In the genomic region with DNA sequence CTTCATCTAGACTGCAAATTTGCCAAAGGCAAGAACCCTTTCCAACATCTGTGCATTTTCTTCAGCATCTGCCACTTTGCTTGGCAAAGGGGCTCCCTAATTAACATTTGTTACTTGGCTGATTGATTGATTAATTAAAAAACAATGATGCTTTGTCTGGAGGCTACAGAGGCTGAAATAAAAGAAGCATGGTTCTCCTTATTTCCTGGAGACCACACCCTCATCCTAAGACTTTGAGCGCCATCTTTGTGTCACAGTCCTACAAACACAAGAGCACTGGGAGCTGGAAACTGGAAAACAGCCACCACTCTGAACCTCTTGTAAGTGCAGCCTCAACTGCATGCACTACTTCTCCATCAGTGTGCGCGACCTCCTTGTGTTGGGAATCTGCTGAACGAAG, we compare ENCODE assay signal across 19 cellular contexts.
A peak's percentile ranks its signal among the peaks of the same experiment; 100 is the strongest.
DNase-seq lines count a peak whose midpoint lies in the region; FAIRE-seq and TF ChIP-seq lines count a peak whose summit lies in the region.
"Had no signal": no experiment of that assay in that cellular context is flagged by ENCODE, and none has a peak within 500 bp of the region (broad histone marks: within the 10 kb centered on the region; RNA-seq: fewer than 3 reads in every experiment).

No MANE protein-coding gene starts in this region.

- H2BK120ac ChIP-seq in H1 (replicated peaks; ENCODE audit: low read depth, low read length) = no peak overlapping the region

- H3K79me1 ChIP-seq in H1 (ENCODE audit: low read depth, low read length) = no peaks in the 10 kb centered on the region

- no peak overlapping the region for H3K18ac ChIP-seq in H1 (ENCODE audit: extremely low read depth, low read length)

- 95% methylated on average over 4 of the region's 4 CpGs; no CpG with 5 or more reads in 1 of the 2 experiments for WGBS in H1 (ENCODE audit: extremely low coverage in 1 of 2, insufficient coverage in 1 of 2, insufficient read length in 1 of 2, insufficient replicate concordance in 2 of 2, low coverage in 1 of 2, low lambda C conversion rate in 2 of 2, missing lambda C conversion rate in 1 of 2), 2 experiments
- WGBS in spleen, 5 donors = 91 to 96% (median 93%) methylated on average over 4 of the region's 4 CpGs

- TF ChIP-seq RAD21 in H1 (IDR thresholded peaks at IDR 0.05 in 1 of 2, conservative IDR thresholded peaks at IDR 0.05 in 1 of 2; ENCODE audit: low read depth in 2 of 2, low read length in 2 of 2) = peak; percentile 20 to 32; a peak in 3 of 4 replicates

- CTCF ChIA-PET in H1 (lab: Charles Lee; ENCODE audit: partially characterized antibody) = interaction anchor here (0.8 to 3.8 kb wide), 7 partner anchors 14 to 780 kb away, joined by 3 to 31 read pairs (median 4); no protein-coding TSS in a partner anchor

- no peaks in the 10 kb centered on the region for H3K27me3 ChIP-seq in H1 (replicated peaks in 1 of 4; ENCODE audit: control insufficient read depth in 3 of 4, extremely low read depth in 1 of 4, insufficient read depth in 3 of 4, low read length in 3 of 4)
- H3K27me3 ChIP-seq in neural progenitor cell = no peaks in the 10 kb centered on the region
- H3K27me3 ChIP-seq in spleen (replicated peaks in 1 of 7) = no peaks in the 10 kb centered on the region
- H3K27me3 ChIP-seq: BLaER1 had no signal

- no peak overlapping the region for H3K4me3 Mint-ChIP-seq in neural progenitor cell
- H3K4me3 Mint-ChIP-seq in HFFc6 = no peak overlapping the region
- H3K4me3 Mint-ChIP-seq: CD4-positive, CD25-positive, alpha-beta regulatory T cell had no signal

- H3K79me2 ChIP-seq in H1 (ENCODE audit: control insufficient read depth in 1 of 2, insufficient read depth in 2 of 2, low read length in 2 of 2) = no peaks in the 10 kb centered on the region
- no peaks in the 10 kb centered on the region for H3K79me2 ChIP-seq in neural progenitor cell (ENCODE audit: low read depth)

- no peaks in the 10 kb centered on the region for H4K20me1 ChIP-seq in H1 (replicated peaks in 1 of 2; ENCODE audit: control insufficient read depth in 1 of 2, insufficient read depth in 2 of 2, low read length in 2 of 2)
- H4K20me1 ChIP-seq in neural progenitor cell (ENCODE audit: low read depth) = peaks cover 9% of the 10 kb centered on the region
- H4K20me1 ChIP-seq: BLaER1 had no signal

- H3K9ac ChIP-seq in H1 (replicated peaks in 1 of 4; ENCODE audit: extremely low read depth in 1 of 4, low read depth in 3 of 4, low read length in 3 of 4) = no peak overlapping the region
- no peak overlapping the region for H3K9ac ChIP-seq in neural progenitor cell
- H3K9ac ChIP-seq: BLaER1 had no signal

- H4K8ac ChIP-seq in H1 (ENCODE audit: extremely low read depth, insufficient read depth, low read length) = no peak overlapping the region

- H2BK5ac ChIP-seq in H1 (ENCODE audit: low read depth, low read length) = no peak overlapping the region

- H3K4me2 ChIP-seq in H1 (ENCODE audit: insufficient read depth in 1 of 2, low read depth in 2 of 2, low read length in 2 of 2) = no peak overlapping the region
- peak overlapping the region; percentile 80 for H3K4me2 ChIP-seq in neural progenitor cell
- H3K4me2 ChIP-seq: BLaER1 had no signal

- TF ChIP-seq POLR2A in H1 (IDR thresholded peaks at IDR 0.05; ENCODE audit: control extremely low read depth in 1 of 2, low read depth in 2 of 2, low read length in 2 of 2) = no peak
- no peak for TF ChIP-seq POLR2A in spleen (IDR thresholded peaks at IDR 0.05)

- no peaks in the 10 kb centered on the region; a peak in 1 of 4 replicates for H3K9me3 ChIP-seq in H1 (ENCODE audit: insufficient read depth in 2 of 2, low read depth in 1 of 2, low read length in 1 of 2)
- no peaks in the 10 kb centered on the region for H3K9me3 ChIP-seq in neural progenitor cell (ENCODE audit: low read depth)
- H3K9me3 ChIP-seq in spleen = no peaks in the 10 kb centered on the region
- H3K9me3 ChIP-seq: BLaER1, HAP-1 had no signal

- H3K14ac ChIP-seq in H1 (ENCODE audit: insufficient read length) = no peak overlapping the region

- POLR2A ChIA-PET in H1 (lab: Charles Lee; ENCODE audit: partially characterized antibody) = no interaction called here

- H2BK15ac ChIP-seq in H1 (ENCODE audit: low read length) = no peak overlapping the region

- H3K56ac ChIP-seq in H1 (replicated peaks; ENCODE audit: insufficient read length, low read depth, low read length) = no peak overlapping the region

- H3K27ac ChIP-seq in H1 (ENCODE audit: low read depth, low read length) (no peak overlapping the region), neural progenitor cell (no peak overlapping the region), spleen (no peak overlapping the region)
- H3K27ac ChIP-seq: 22Rv1, BLaER1 had no signal

- no peak for FAIRE-seq in H1 (lab: Jason Lieb, UNC)
- FAIRE-seq: G401.6, GM12891 had no signal

- TF ChIP-seq CTCF in H1 (IDR thresholded peaks at IDR 0.05; ENCODE audit: control extremely low read depth in 1 of 3, insufficient read depth in 1 of 3, low read depth in 1 of 3, low read length in 3 of 3) = no peak
- TF ChIP-seq CTCF in neural progenitor cell (IDR thresholded peaks at IDR 0.05) = peak; percentile 4
- no peak for TF ChIP-seq CTCF in HFFc6 (IDR thresholded peaks at IDR 0.05)
- TF ChIP-seq CTCF in spleen (IDR thresholded peaks at IDR 0.05 in 8 of 11, conservative IDR thresholded peaks at IDR 0.05 in 3 of 11) = no peak

- peaks cover 4% of the 10 kb centered on the region for H3K27me3 Mint-ChIP-seq in neural progenitor cell (ENCODE audit: insufficient read depth, low read depth)
- peaks cover 7% of the 10 kb centered on the region for H3K27me3 Mint-ChIP-seq in HFFc6 (ENCODE audit: insufficient read depth)
- H3K27me3 Mint-ChIP-seq: CD4-positive, CD25-positive, alpha-beta regulatory T cell had no signal

- H4K91ac ChIP-seq in H1 (replicated peaks; ENCODE audit: insufficient read length, low read length) = no peak overlapping the region

- H3K27ac Mint-ChIP-seq in neural progenitor cell = peak overlapping the region; percentile 60
- no peak overlapping the region for H3K27ac Mint-ChIP-seq in HFFc6
- H3K27ac Mint-ChIP-seq: CD4-positive, CD25-positive, alpha-beta regulatory T cell had no signal

- H3K23me2 ChIP-seq in H1 (ENCODE audit: low read depth, low read length) = no peaks in the 10 kb centered on the region

- TF ChIP-seq EP300 in H1 (IDR thresholded peaks at IDR 0.05; ENCODE audit: borderline replicate concordance in 1 of 2, low read depth in 2 of 2, low read length in 2 of 2) = no peak

- intact Hi-C loops in spleen (cut with DNase I; ENCODE audit: low total_unique reads) = no loop called here

- H3K4me3 ChIP-seq in H1 (ENCODE audit: extremely low read depth in 1 of 4, insufficient read depth in 2 of 4, low read depth in 3 of 4, low read length in 4 of 4) = no peak overlapping the region
- no peak overlapping the region for H3K4me3 ChIP-seq in neural progenitor cell
- H3K4me3 ChIP-seq in spleen = no peak overlapping the region
- H3K4me3 ChIP-seq: BLaER1, HAP-1 had no signal

- no peak overlapping the region for H2AK5ac ChIP-seq in H1 (ENCODE audit: low read depth, low read length)

- H2BK20ac ChIP-seq in H1 (ENCODE audit: low read length) = no peak overlapping the region

- DNase-seq in DMS53 (lab: John Stamatoyannopoulos, UW) (peak; percentile 10), DMS53 treated with DMSO at 0.1 percent for 48 hours (lab: John Stamatoyannopoulos, UW; ENCODE audit: unreplicated experiment) (no peak), H1 (ENCODE audit: low read depth in 1 of 2, low spot score in 2 of 2) (no peak), neural progenitor cell (ENCODE audit: low spot score) (peak; percentile 22), HFFc6 (no peak), spleen (no peak), NCI-H345 treated with DMSO at 0.1 percent for 48 hours (lab: John Stamatoyannopoulos, UW; ENCODE audit: unreplicated experiment) (no peak)
- no peak for DNase-seq in activated naive CD4-positive, alpha-beta T cell treated with anti-CD3 and anti-CD28 coated beads, Interleukin-2, amount 50 U/mL, for 16 hours
- DNase-seq: AML-193; CD4-positive, CD25-positive, alpha-beta regulatory T cell; DMS79; EL; GOT3; KBM-7 had no signal

- no peak overlapping the region for H4K5ac ChIP-seq in H1 (ENCODE audit: insufficient read length, low read depth, low read length)

- no peak overlapping the region for H3K23ac ChIP-seq in H1 (ENCODE audit: insufficient read length)

- no peak overlapping the region for H3K4ac ChIP-seq in H1 (replicated peaks; ENCODE audit: insufficient read length, low read depth, low read length)

- H3K4me1 ChIP-seq in H1 (replicated peaks in 1 of 4; ENCODE audit: control insufficient read depth in 3 of 4, insufficient read depth in 4 of 4, low read length in 3 of 4) (no peaks in the 10 kb centered on the region; a peak in 1 of 7 replicates), neural progenitor cell (peaks cover 36% of the 10 kb centered on the region), spleen (no peaks in the 10 kb centered on the region)
- H3K4me1 ChIP-seq: HAP-1 had no signal

- peaks cover 34% of the 10 kb centered on the region for H3F3A ChIP-seq in neural progenitor cell (ENCODE audit: low read depth)

- peaks cover 35% of the 10 kb centered on the region for H3K4me1 Mint-ChIP-seq in neural progenitor cell
- H3K4me1 Mint-ChIP-seq in HFFc6 (ENCODE audit: low read depth) = no peaks in the 10 kb centered on the region
- H3K4me1 Mint-ChIP-seq: CD4-positive, CD25-positive, alpha-beta regulatory T cell had no signal

- H2BK12ac ChIP-seq in H1 (ENCODE audit: low read depth, low read length) = no peak overlapping the region; the same call in 1 of the 2 replicates

- H3K36me3 Mint-ChIP-seq in neural progenitor cell = no peaks in the 10 kb centered on the region
- H3K36me3 Mint-ChIP-seq in HFFc6 (ENCODE audit: low read depth) = no peaks in the 10 kb centered on the region
- H3K36me3 Mint-ChIP-seq: CD4-positive, CD25-positive, alpha-beta regulatory T cell had no signal

- H3K36me3 ChIP-seq in H1 (ENCODE audit: control insufficient read depth in 2 of 4, insufficient read depth in 4 of 4, low read length in 3 of 4) (no peaks in the 10 kb centered on the region), neural progenitor cell (no peaks in the 10 kb centered on the region), spleen (no peaks in the 10 kb centered on the region)
- H3K36me3 ChIP-seq: BLaER1, HAP-1 had no signal

- no peak overlapping the region for H2AFZ ChIP-seq in H1 (ENCODE audit: low read length)
- no peak overlapping the region for H2AFZ ChIP-seq in neural progenitor cell (replicated peaks)

- H3K9me3 Mint-ChIP-seq in neural progenitor cell (peaks cover 12% of the 10 kb centered on the region), HFFc6 (no peaks in the 10 kb centered on the region)

TF ChIP-seq in H1, 55 proteins besides CTCF, POLR2A, EP300 and RAD21:
- no peak for TF ChIP-seq SUZ12 (IDR thresholded peaks at IDR 0.05; ENCODE audit: low read length)

Comparison
In these comparisons a context has a peak if more than half of its experiments do, and no peak if none do; other contexts are left out.
1. DNase-seq: peak in DMS53 (single experiment) and neural progenitor cell (single experiment); none in DMS53 treated with DMSO at 0.1 percent for 48 hours (single experiment), H1 (0 of 2), HFFc6 (single experiment), spleen (single experiment), activated naive CD4-positive, alpha-beta T cell treated with anti-CD3 and anti-CD28 coated beads, Interleukin-2, amount 50 U/mL, for 16 hours (single experiment) and NCI-H345 treated with DMSO at 0.1 percent for 48 hours (single experiment).